Comparison of ENCODE assay signal across 1 cellular context in genomic region chr5:157732130-157732783, GRCh38.
TF ChIP-seq lines count a peak whose summit lies in the region.

No MANE protein-coding gene starts in this region.

TF ChIP-seq in HepG2, 621 proteins besides CTCF, POLR2A, EP300 and RAD21 (continued from another document):
- no peak for TF ChIP-seq ZNF407 (CRISPR knock-in tag; IDR thresholded peaks at IDR 0.05; ENCODE audit: not compliant biosample characterization)
- TF ChIP-seq MYPOP (CRISPR knock-in tag; IDR thresholded peaks at IDR 0.05): no peak
- TF ChIP-seq GLMP (CRISPR knock-in tag; IDR thresholded peaks at IDR 0.05; ENCODE audit: borderline replicate concordance): no peak
- TF ChIP-seq MAZ (IDR thresholded peaks at IDR 0.05; ENCODE audit: borderline replicate concordance, low read depth, low read length): no peak
- TF ChIP-seq MAZ (CRISPR knock-in tag; IDR thresholded peaks at IDR 0.05; ENCODE audit: low read depth): no peak
- no peak for TF ChIP-seq ZNF772 (CRISPR knock-in tag; IDR thresholded peaks at IDR 0.05)
- no peak for TF ChIP-seq ETV5 (CRISPR knock-in tag; IDR thresholded peaks at IDR 0.05; ENCODE audit: borderline replicate concordance)
